In genomic region chr12:112185093-112185923, GRCh38 we compare ENCODE assay signal across 22 cellular contexts. TPM values are rescaled to one million over a fixed set of nuclear protein-coding genes. Genes with fewer than 3 reads are reported as not detected.
DNase-seq lines count a peak whose midpoint lies in the region; ATAC-seq and TF ChIP-seq lines count a peak whose summit lies in the region.
"Had no signal": no experiment of that assay in that cellular context is flagged by ENCODE, and none has a peak within 500 bp of the region (broad histone marks: within the 10 kb centered on the region; RNA-seq: fewer than 3 reads in every experiment).

No MANE protein-coding gene starts in this region.

- CTCF ChIA-PET in mammary epithelial cell (lab: Charles Lee; ENCODE audit: low non-redundant PET) = no interaction called here

- H3K36me3 ChIP-seq in H7 (replicated peaks; ENCODE audit: control insufficient read depth, insufficient read depth, low read length) = peaks cover 7% of the 10 kb centered on the region
- peaks cover 3% of the 10 kb centered on the region for H3K36me3 ChIP-seq in mammary epithelial cell (ENCODE audit: insufficient read depth, low read length)

- peak overlapping the region; percentile 20 for H3K4me2 ChIP-seq in mammary epithelial cell (ENCODE audit: insufficient read depth, low read depth, low read length)

- no TSS peak for BruUV-seq in mammary epithelial cell (replicated peaks; lab: Mats Ljungman, UMichigan)

- no peak overlapping the region for H2AFZ ChIP-seq in mammary epithelial cell (ENCODE audit: low read depth, low read length)
- H2AFZ ChIP-seq: parathyroid adenoma had no signal

- H4K20me1 ChIP-seq in mammary epithelial cell (ENCODE audit: insufficient read depth, low read length) = no peaks in the 10 kb centered on the region

- H3K79me2 ChIP-seq in mammary epithelial cell (ENCODE audit: insufficient read depth, low read length) = no peaks in the 10 kb centered on the region
- H3K79me2 ChIP-seq: parathyroid adenoma had no signal

- H3K4me3 ChIP-seq in H7 (ENCODE audit: insufficient read depth, low read depth, low read length) (no peak overlapping the region), mammary epithelial cell (replicated peaks in 1 of 3; ENCODE audit: insufficient read depth in 1 of 3, low read depth in 2 of 3, low read length in 3 of 3) (no peak overlapping the region)
- H3K4me3 ChIP-seq: ascending aorta, GM12878, stomach had no signal

- dilution Hi-C loops in mammary epithelial cell (cut with HindIII; ENCODE audit: low sequenced_read_pairs) = loop anchor here (5.0 kb wide), 1 partner anchor 42 kb away; no protein-coding TSS in a partner anchor

- peak; percentile 13 for ATAC-seq in sciatic nerve
- ATAC-seq in HG02588 (IDR thresholded peaks at IDR 0.05; ENCODE audit: unreplicated experiment) = no peak
- ATAC-seq: activated naive CD4-positive, alpha-beta T cell treated with anti-CD3 and anti-CD28 coated beads, Interleukin-2, amount 50 U/mL, for 72 hours; activated T-helper 17 cell treated with anti-CD3 and anti-CD28 coated beads, Interleukin-2, amount 50 U/mL, for 72 hours; GM12878; left ventricle myocardium superior; WTC11 had no signal

- intact Hi-C loops in mammary epithelial cell (cut with micrococcal nuclease) = no loop called here
- intact Hi-C loops in sciatic nerve (cut with DNase I) = loop anchor here (10.0 kb wide), 1 partner anchor 61 kb away; the partner anchor contains the start of gene TRAFD1

- TF ChIP-seq CTCF in mammary epithelial cell (conservative IDR thresholded peaks at IDR 0.05 in 1 of 2, IDR thresholded peaks at IDR 0.05 in 1 of 2; ENCODE audit: extremely low read depth in 1 of 2, insufficient read depth in 1 of 2, low read depth in 1 of 2, low read length in 2 of 2) (no peak), osteocyte (IDR thresholded peaks at IDR 0.05) (no peak)

- H3K9ac ChIP-seq in mammary epithelial cell (ENCODE audit: insufficient read depth, low read length) = no peak overlapping the region
- H3K9ac ChIP-seq: parathyroid adenoma had no signal

- in situ Hi-C loops in mammary epithelial cell (cut with MboI; ENCODE audit: low sequenced_read_pairs in 2 of 2) = no loop called here

- DNase-seq in H7 (peak; percentile 39), mammary epithelial cell (no peak), islet precursor cell (peak; percentile 57), sciatic nerve (ENCODE audit: low spot score) (no peak), osteocyte (ENCODE audit: extremely low spot score, unreplicated experiment) (no peak), HuH-7.5 (ENCODE audit: low spot score) (no peak)
- DNase-seq: Calu3; foreskin fibroblast; left ventricle myocardium superior; NCI-H1048; NCI-H1930; NCI-H526 treated with DMSO at 0.1 percent for 48 hours; stimulated activated CD4-positive, alpha-beta T cell treated with anti-CD3 and anti-CD28 coated beads, Interleukin-15, amount 100 ng/mL, for 24 hours; stomach had no signal

- H3K4me3 Mint-ChIP-seq in osteocyte (ENCODE audit: unreplicated experiment) = no peak overlapping the region
- H3K4me3 Mint-ChIP-seq: activated T-helper 17 cell treated with anti-CD3 and anti-CD28 coated beads, Interleukin-2, amount 50 U/mL, for 72 hours; natural killer cell treated with Interleukin-12 subunit alpha and Interleukin-12 subunit beta and Interleukin-15 and Interleukin-18, amount 100 ng/mL, for 72 hours; WTC11 had no signal

- H3K27ac ChIP-seq in mammary epithelial cell (ENCODE audit: insufficient read depth, low read depth, low read length) = no peak overlapping the region
- H3K27ac ChIP-seq: ascending aorta, parathyroid adenoma, stomach had no signal

- H3K4me1 Mint-ChIP-seq in osteocyte (ENCODE audit: unreplicated experiment) = no peaks in the 10 kb centered on the region

- H3K9me3 ChIP-seq in mammary epithelial cell (replicated peaks; ENCODE audit: insufficient read depth, low read length) = no peaks in the 10 kb centered on the region
- H3K9me3 ChIP-seq: ascending aorta, stomach had no signal

- no peaks in the 10 kb centered on the region for H3K9me3 Mint-ChIP-seq in osteocyte (ENCODE audit: unreplicated experiment)
- H3K9me3 Mint-ChIP-seq: activated naive CD4-positive, alpha-beta T cell treated with anti-CD3 and anti-CD28 coated beads, Interleukin-2, amount 50 U/mL, for 72 hours; activated T-helper 17 cell treated with anti-CD3 and anti-CD28 coated beads, Interleukin-2, amount 50 U/mL, for 72 hours; natural killer cell treated with Interleukin-12 subunit alpha and Interleukin-12 subunit beta and Interleukin-15 and Interleukin-18, amount 100 ng/mL, for 72 hours; WTC11 had no signal

- H3K27me3 ChIP-seq in H7 (ENCODE audit: control insufficient read depth, insufficient read depth, low read length) (no peaks in the 10 kb centered on the region), mammary epithelial cell (ENCODE audit: insufficient read depth, low read length) (no peaks in the 10 kb centered on the region)
- H3K27me3 ChIP-seq: ascending aorta, stomach had no signal

- H3K36me3 Mint-ChIP-seq in osteocyte (ENCODE audit: unreplicated experiment) = peaks cover 26% of the 10 kb centered on the region
- H3K36me3 Mint-ChIP-seq: natural killer cell treated with Interleukin-12 subunit alpha and Interleukin-12 subunit beta and Interleukin-15 and Interleukin-18, amount 100 ng/mL, for 72 hours had no signal

- H3K27me3 Mint-ChIP-seq in osteocyte (ENCODE audit: unreplicated experiment) = no peaks in the 10 kb centered on the region
- H3K27me3 Mint-ChIP-seq: activated T-helper 17 cell treated with anti-CD3 and anti-CD28 coated beads, Interleukin-2, amount 50 U/mL, for 72 hours; natural killer cell treated with Interleukin-12 subunit alpha and Interleukin-12 subunit beta and Interleukin-15 and Interleukin-18, amount 100 ng/mL, for 72 hours had no signal

- 33% methylated on average over 11 of the region's 26 CpGs for WGBS in mammary epithelial cell (ENCODE audit: low coverage, missing lambda C conversion rate)

- no peak overlapping the region for H3K27ac Mint-ChIP-seq in osteocyte (ENCODE audit: unreplicated experiment)
- H3K27ac Mint-ChIP-seq: activated T-helper 17 cell treated with anti-CD3 and anti-CD28 coated beads, Interleukin-2, amount 50 U/mL, for 72 hours; natural killer cell treated with Interleukin-12 subunit alpha and Interleukin-12 subunit beta and Interleukin-15 and Interleukin-18, amount 100 ng/mL, for 72 hours; WTC11 had no signal

- peaks cover 12% of the 10 kb centered on the region for H3K4me1 ChIP-seq in mammary epithelial cell (ENCODE audit: insufficient read depth, low read length)
- H3K4me1 ChIP-seq: ascending aorta, parathyroid adenoma had no signal

RNA-seq across cellular contexts. Expression of gene TRAFD1, which starts 59.9 kb away (rescaled TPM):
- 21.1 and 24.2 TPM in 2 replicates for total RNA-seq in H7 (2014; rRNA removed; shearing (Covaris generic))
- total RNA-seq in mammary epithelial cell (10 to 100 TPM; 20.0 to 32.3 TPM), sciatic nerve (26.5 TPM), osteocyte (34.8 and 38.9 TPM in 2 replicates)
- 16.2 TPM for polyA plus RNA-seq in mammary epithelial cell
- 16.5 TPM for polyA minus RNA-seq in mammary epithelial cell

Comparison
In these comparisons a context has a peak if more than half of its experiments do, and no peak if none do; other contexts are left out.
1. DNase-seq: peak in H7 (single experiment) and islet precursor cell (single experiment); none in mammary epithelial cell (single experiment), sciatic nerve (single experiment), osteocyte (single experiment) and HuH-7.5 (single experiment).